In genomic region chr4:932713-933070, GRCh38 we compare ENCODE assay signal across 6 cellular contexts. TPM values are rescaled to one million over a fixed set of nuclear protein-coding genes. Genes with fewer than 3 reads are reported as not detected.
DNase-seq lines count a peak whose midpoint lies in the region; ATAC-seq and TF ChIP-seq lines count a peak whose summit lies in the region.

No MANE protein-coding gene starts in this region.

- H3K9ac ChIP-seq in mucosa of rectum (ENCODE audit: low read depth in 1 of 2, low read length in 2 of 2): peak overlapping the region; percentile 93 to 100

- H3K4me3 ChIP-seq in adrenal gland (peak overlapping the region in 3 of 4 donors; percentile 78 to 99 (median 87)), mucosa of rectum (ENCODE audit: low read length in 2 of 2) (peak overlapping the region; percentile 86 to 98)

- TF ChIP-seq POLR2A in adrenal gland (IDR thresholded peaks at IDR 0.05): no peak

- intact Hi-C loops in adrenal gland (cut with DNase I): no loop called here

- H3K27ac ChIP-seq in adrenal gland (peak overlapping the region in 4 of 5 donors; percentile 89 to 98 (median 95)), mucosa of rectum (ENCODE audit: low read depth in 2 of 2, low read length in 2 of 2) (peak overlapping the region; percentile 97 to 98)

- H3K36me3 ChIP-seq in adrenal gland (replicated peaks in 1 of 2) (no peaks in the 10 kb centered on the region), mucosa of rectum (ENCODE audit: control insufficient read depth in 2 of 2, insufficient read depth in 2 of 2, low read length in 2 of 2) (peaks cover 0 to 2% of the 10 kb centered on the region in 2 donors)

- H3K9me3 ChIP-seq in adrenal gland (replicated peaks in 1 of 3) (no peaks in the 10 kb centered on the region), mucosa of rectum (ENCODE audit: control insufficient read depth in 2 of 2, low read length in 2 of 2) (no peaks in the 10 kb centered on the region)

- 1 to 25% (median 2%) methylated on average over 1 to 11 of the region's 11 CpGs for whole genome bisulfite sequencing in adrenal gland, 4 donors

- no peaks in the 10 kb centered on the region for H3K27me3 ChIP-seq in adrenal gland
- no peaks in the 10 kb centered on the region for H3K27me3 ChIP-seq in mucosa of rectum (ENCODE audit: control insufficient read depth in 2 of 2, insufficient read depth in 2 of 2, low read length in 2 of 2)

- H3K4me1 ChIP-seq in adrenal gland (replicated peaks in 1 of 2): peaks cover 12 to 43% of the 10 kb centered on the region in 2 donors
- peaks cover 27 to 28% of the 10 kb centered on the region in 2 donors for H3K4me1 ChIP-seq in mucosa of rectum (ENCODE audit: control insufficient read depth in 2 of 2, insufficient read depth in 2 of 2, low read length in 2 of 2)

- peak; percentile 0 for ATAC-seq in HG03196 (IDR thresholded peaks at IDR 0.05; ENCODE audit: unreplicated experiment)
- ATAC-seq in HG02763 (IDR thresholded peaks at IDR 0.05; ENCODE audit: unreplicated experiment): no peak

- TF ChIP-seq CTCF in adrenal gland (IDR thresholded peaks at IDR 0.05): no peak

- DNase-seq in adrenal gland (peak in 1 of 7 donors; percentile 26), NCI-H1105 treated with DMSO at 0.1 percent for 48 hours (lab: John Stamatoyannopoulos, UW) (no peak), DMS114 treated with DMSO at 0.1 percent for 48 hours (lab: John Stamatoyannopoulos, UW; ENCODE audit: unreplicated experiment) (no peak)

RNA-seq across cellular contexts. Expression of gene TMEM175, which starts 0.4 kb away (rescaled TPM):
- total RNA-seq in adrenal gland: 10 to 100 TPM; 30.5 to 70.4 (median 47.9) TPM
- polyA plus RNA-seq in adrenal gland: 100 to 1,000 TPM in 2 of 3 donors, 10 to 100 TPM in 1; 22.4 to 142 (median 113) TPM

RNA-seq across cellular contexts. Expression of gene GAK, which starts 0.6 kb away (rescaled TPM):
- 100 to 1,000 TPM in 6 of 8 donors, 10 to 100 TPM in 2; 90.3 to 176 (median 132) TPM for total RNA-seq in adrenal gland
- polyA plus RNA-seq in adrenal gland: 100 to 1,000 TPM in 2 of 3 donors, 10 to 100 TPM in 1; 39.0 to 381 (median 224) TPM

RNA-seq across cellular contexts. Expression of gene DGKQ, which starts 40.7 kb away (rescaled TPM):
- total RNA-seq in adrenal gland: 10 to 100 TPM in 6 of 8 donors, 1 to 10 TPM in 2; 8.1 to 16.5 (median 13.2) TPM
- 10 to 100 TPM in 2 of 3 donors, under 1 TPM in 1; 0.55 to 13.8 (median 11.8) TPM for polyA plus RNA-seq in adrenal gland

RNA-seq across cellular contexts. Expression of gene IDUA, which starts 54.2 kb away (rescaled TPM):
- 10 to 100 TPM; 16.7 to 78.4 (median 31.2) TPM for total RNA-seq in adrenal gland
- 100 to 1,000 TPM in 1 of 3 donors, 10 to 100 TPM in 1, 1 to 10 TPM in 1; 1.6 to 109 (median 90.6) TPM for polyA plus RNA-seq in adrenal gland
